19 cellular contexts compared by ENCODE assay signal in the genomic region with DNA sequence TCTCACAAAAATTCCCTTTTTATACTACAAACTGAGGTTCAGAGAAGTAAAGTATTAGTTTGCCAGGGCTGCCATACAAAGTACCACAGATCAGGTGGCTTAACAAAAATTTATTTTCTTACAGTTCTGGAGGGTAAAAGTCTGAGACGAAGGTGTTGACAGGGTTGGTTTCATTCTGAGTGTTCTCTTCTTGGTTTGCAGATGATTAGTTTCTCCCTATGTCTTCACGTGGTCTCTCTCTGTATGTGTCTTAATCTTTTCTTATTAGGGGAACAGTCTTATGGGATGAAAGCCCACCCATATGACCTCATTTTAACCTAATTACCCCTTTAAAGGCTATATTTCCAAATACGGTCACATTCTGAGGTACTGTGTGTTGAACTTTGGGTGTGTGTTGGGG.
"Had no signal": no experiment of that assay in that cellular context is flagged by ENCODE, and none has a peak within 500 bp of the region (broad histone marks: within the 10 kb centered on the region; RNA-seq: fewer than 3 reads in every experiment).

No MANE protein-coding gene starts in this region.

- H3K4me3 Mint-ChIP-seq: naive thymus-derived CD4-positive, alpha-beta T cell; nephron progenitor cell; stimulated activated naive B cell treated with anti-CD40 and anti-IgM and Interleukin-4, amounts not matched to agents 10 μg/mL and 1 μg/mL and 100 μg/mL, for 72 hours; stimulated activated naive CD8-positive, alpha-beta T cell treated with anti-CD3 and anti-CD28 coated beads, Interleukin-15, amount 100 ng/mL, for 72 hours had no signal

- H3K27ac Mint-ChIP-seq: naive thymus-derived CD4-positive, alpha-beta T cell; nephron progenitor cell; stimulated activated naive B cell treated with anti-CD40 and anti-IgM and Interleukin-4, amounts not matched to agents 10 μg/mL and 1 μg/mL and 100 μg/mL, for 72 hours; stimulated activated naive CD8-positive, alpha-beta T cell treated with anti-CD3 and anti-CD28 coated beads, Interleukin-15, amount 100 ng/mL, for 72 hours had no signal

- DNase-seq: effector memory CD4-positive, alpha-beta T cell; heart right ventricle; hypothalamus; kidney glomerular epithelial cell; mammary epithelial cell; naive thymus-derived CD4-positive, alpha-beta T cell; nephron progenitor cell; posterior cingulate gyrus; spleen; stimulated activated CD4-positive, alpha-beta T cell treated with anti-CD3 and anti-CD28 coated beads, Interleukin-15, amount 100 ng/mL, for 24 hours; stimulated activated CD4-positive, alpha-beta T cell treated with anti-CD3 and anti-CD28 coated beads, Interleukin-1b, Interleukin-23, amount 100 ng/mL, for 48 hours; stimulated activated CD4-positive, alpha-beta T cell treated with anti-CD3 and anti-CD28 coated beads, Interleukin-4, amount 100 ng/mL, for 4 hours; stimulated activated naive B cell treated with anti-CD40 and anti-IgM and Interleukin-4, amounts not matched to agents 10 μg/mL and 1 μg/mL and 100 μg/mL, for 72 hours; stimulated activated naive CD8-positive, alpha-beta T cell treated with anti-CD3 and anti-CD28 coated beads, Interleukin-15, amount 100 ng/mL, for 72 hours; testis; upper lobe of right lung had no signal

- ATAC-seq: esophagus mucosa; heart right ventricle; left lobe of liver; naive thymus-derived CD4-positive, alpha-beta T cell; sciatic nerve; stimulated activated naive B cell treated with anti-CD40 and anti-IgM and Interleukin-4, amounts not matched to agents 10 μg/mL and 1 μg/mL and 100 μg/mL, for 72 hours; stimulated activated naive CD8-positive, alpha-beta T cell treated with anti-CD3 and anti-CD28 coated beads, Interleukin-15, amount 100 ng/mL, for 72 hours; upper lobe of right lung had no signal

- H3K36me3 Mint-ChIP-seq: naive thymus-derived CD4-positive, alpha-beta T cell; stimulated activated naive B cell treated with anti-CD40 and anti-IgM and Interleukin-4, amounts not matched to agents 10 μg/mL and 1 μg/mL and 100 μg/mL, for 72 hours had no signal

- H3K4me1 Mint-ChIP-seq: naive thymus-derived CD4-positive, alpha-beta T cell; nephron progenitor cell; stimulated activated naive B cell treated with anti-CD40 and anti-IgM and Interleukin-4, amounts not matched to agents 10 μg/mL and 1 μg/mL and 100 μg/mL, for 72 hours; stimulated activated naive CD8-positive, alpha-beta T cell treated with anti-CD3 and anti-CD28 coated beads, Interleukin-15, amount 100 ng/mL, for 72 hours had no signal

- H3K27me3 Mint-ChIP-seq: naive thymus-derived CD4-positive, alpha-beta T cell; stimulated activated naive B cell treated with anti-CD40 and anti-IgM and Interleukin-4, amounts not matched to agents 10 μg/mL and 1 μg/mL and 100 μg/mL, for 72 hours; stimulated activated naive CD8-positive, alpha-beta T cell treated with anti-CD3 and anti-CD28 coated beads, Interleukin-15, amount 100 ng/mL, for 72 hours had no signal

- H3K9me3 Mint-ChIP-seq: nephron progenitor cell had no signal
